ENCODE assay signal across 14 cellular contexts in the genomic region with DNA sequence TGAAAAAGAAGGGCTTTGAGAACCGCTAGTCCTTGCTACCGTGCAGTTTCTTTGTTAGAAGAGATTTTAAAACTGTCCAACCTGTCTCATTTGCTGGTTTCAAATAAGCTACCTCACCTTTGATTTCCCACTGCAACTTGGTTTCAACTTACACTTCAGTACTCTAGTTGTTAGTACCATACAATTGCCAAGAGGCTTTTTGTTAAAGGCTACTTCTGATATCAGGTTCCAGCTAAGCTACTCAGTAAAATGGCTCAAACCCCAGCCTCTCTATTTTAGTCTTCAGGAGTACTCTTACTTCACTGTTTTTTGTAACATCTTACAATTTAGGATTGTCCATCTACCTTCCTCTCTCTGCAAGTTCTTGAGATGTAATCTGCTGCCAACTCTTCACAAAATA.
"Had no signal": no experiment of that assay in that cellular context is flagged by ENCODE, and none has a peak within 500 bp of the region (broad histone marks: within the 10 kb centered on the region; RNA-seq: fewer than 3 reads in every experiment).

No MANE protein-coding gene starts in this region.

- H3K9me3 Mint-ChIP-seq: activated naive CD4-positive, alpha-beta T cell treated with anti-CD3 and anti-CD28 coated beads for 36 hours; natural killer cell treated with Interleukin-12 subunit alpha and Interleukin-12 subunit beta and Interleukin-15 and Interleukin-18, amount 100 ng/mL, for 72 hours had no signal

- H3K27ac Mint-ChIP-seq: activated CD8-positive, alpha-beta T cell treated with anti-CD3 and anti-CD28 coated beads, Interleukin-2, amount 10 ng/mL, durations not matched to agents 7 days and 5 days; activated naive CD4-positive, alpha-beta T cell treated with anti-CD3 and anti-CD28 coated beads for 36 hours; natural killer cell treated with Interleukin-12 subunit alpha and Interleukin-12 subunit beta and Interleukin-15 and Interleukin-18, amount 100 ng/mL, for 72 hours had no signal

- H3K4me3 Mint-ChIP-seq: activated CD8-positive, alpha-beta T cell treated with anti-CD3 and anti-CD28 coated beads, Interleukin-2, amount 10 ng/mL, durations not matched to agents 7 days and 5 days; activated naive CD4-positive, alpha-beta T cell treated with anti-CD3 and anti-CD28 coated beads for 36 hours; natural killer cell treated with Interleukin-12 subunit alpha and Interleukin-12 subunit beta and Interleukin-15 and Interleukin-18, amount 100 ng/mL, for 72 hours had no signal

- H3K4me3 ChIP-seq: cardiac muscle cell, heart left ventricle, sigmoid colon, suprapubic skin, upper lobe of left lung had no signal

- H3K4me1 ChIP-seq: foreskin keratinocyte, sigmoid colon, suprapubic skin had no signal

- H3K27me3 ChIP-seq: cardiac muscle cell, foreskin keratinocyte, heart left ventricle, sigmoid colon, suprapubic skin, upper lobe of left lung had no signal

- H3K9me3 ChIP-seq: heart left ventricle, sigmoid colon, suprapubic skin, upper lobe of left lung had no signal

- ATAC-seq: activated CD8-positive, alpha-beta T cell treated with anti-CD3 and anti-CD28 coated beads, Interleukin-2, amount 10 ng/mL, durations not matched to agents 7 days and 5 days; foreskin keratinocyte; heart left ventricle; left colon; natural killer cell treated with Interleukin-12 subunit alpha and Interleukin-12 subunit beta and Interleukin-15 and Interleukin-18, amount 100 ng/mL, for 72 hours; stimulated activated naive CD8-positive, alpha-beta T cell treated with anti-CD3 and anti-CD28 coated beads, Interleukin-15, Interleukin-2, amounts not matched to agents 100 U/mL and 50 U/mL, for 24 hours had no signal

- H3K27ac ChIP-seq: cardiac muscle cell, foreskin keratinocyte, heart left ventricle, sigmoid colon, suprapubic skin, upper lobe of left lung had no signal

- H3K27me3 Mint-ChIP-seq: natural killer cell treated with Interleukin-12 subunit alpha and Interleukin-12 subunit beta and Interleukin-15 and Interleukin-18, amount 100 ng/mL, for 72 hours had no signal

- DNase-seq: activated CD4-positive, alpha-beta T cell treated with anti-CD3 and anti-CD28 coated beads for 48 hours; activated CD8-positive, alpha-beta memory T cell treated with anti-CD3 and anti-CD28 coated beads, Interleukin-2, amount 50 U/mL, for 48 hours; activated CD8-positive, alpha-beta T cell treated with anti-CD3 and anti-CD28 coated beads, Interleukin-2, amount 10 ng/mL, durations not matched to agents 7 days and 5 days; activated naive CD4-positive, alpha-beta T cell treated with anti-CD3 and anti-CD28 coated beads for 36 hours; foreskin keratinocyte; heart left ventricle; left colon; occipital lobe; sigmoid colon; stimulated activated naive CD8-positive, alpha-beta T cell treated with anti-CD3 and anti-CD28 coated beads, Interleukin-15, Interleukin-2, amounts not matched to agents 100 U/mL and 50 U/mL, for 24 hours; upper lobe of left lung had no signal
